ENCODE assay signal across 1 cellular context in the genomic region with DNA sequence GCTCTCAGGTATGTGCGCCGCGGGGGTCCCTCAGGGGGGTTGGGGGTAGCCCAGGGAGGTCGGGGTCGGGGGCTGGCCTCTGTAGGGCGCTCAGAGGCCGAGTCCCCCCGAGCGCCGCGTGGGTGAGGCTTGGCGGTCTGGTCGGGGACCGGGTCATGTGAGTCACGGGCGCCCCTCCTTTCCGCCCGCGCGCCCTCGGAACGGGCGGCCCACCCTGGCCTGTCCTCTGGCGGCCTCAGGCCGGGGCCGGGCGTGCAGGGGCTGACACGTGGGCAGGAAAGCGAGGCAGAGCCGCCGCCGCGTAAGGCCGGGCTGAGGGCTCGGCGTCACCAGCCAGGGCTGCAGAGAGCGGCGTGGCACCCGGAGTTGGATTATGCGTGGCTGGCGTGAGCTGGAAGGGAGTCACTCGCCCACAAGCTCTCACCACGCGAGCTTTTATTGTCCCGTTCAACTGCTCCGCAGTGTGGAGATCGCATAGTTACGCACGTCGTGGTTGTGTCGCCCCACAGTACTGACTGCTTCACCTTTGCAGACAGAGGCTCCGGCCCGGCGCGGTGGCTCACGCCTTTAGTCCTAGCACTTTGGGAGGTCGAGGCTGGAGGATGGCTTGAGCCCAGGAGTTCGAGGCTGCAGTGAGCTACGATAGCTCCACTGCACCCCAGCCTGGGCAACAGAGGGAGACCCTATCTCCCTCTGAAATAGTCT.
TF ChIP-seq lines count a peak whose summit lies in the region.

No MANE protein-coding gene starts in this region.

TF ChIP-seq in HepG2, 621 proteins besides CTCF, POLR2A, EP300 and RAD21 (continued from another document and continues in another):
- peak; percentile 44; the same call in 1 of the 2 replicates for TF ChIP-seq POLR2AphosphoS5 (IDR thresholded peaks at IDR 0.05; ENCODE audit: low read depth, low read length)
- peak; percentile 82 for TF ChIP-seq SPEN (CRISPR knock-in tag; IDR thresholded peaks at IDR 0.05; ENCODE audit: low read depth)
- peak; percentile 66; the same call in 1 of the 2 replicates for TF ChIP-seq POGZ (CRISPR knock-in tag; IDR thresholded peaks at IDR 0.05)
- TF ChIP-seq HOXA7 (CRISPR knock-in tag; IDR thresholded peaks at IDR 0.05): no peak
- TF ChIP-seq STAT5B (CRISPR knock-in tag; IDR thresholded peaks at IDR 0.05): 0 out of 2 replicates have a peak, but pooled peaks have one; percentile 18
- TF ChIP-seq, protein P1, sequence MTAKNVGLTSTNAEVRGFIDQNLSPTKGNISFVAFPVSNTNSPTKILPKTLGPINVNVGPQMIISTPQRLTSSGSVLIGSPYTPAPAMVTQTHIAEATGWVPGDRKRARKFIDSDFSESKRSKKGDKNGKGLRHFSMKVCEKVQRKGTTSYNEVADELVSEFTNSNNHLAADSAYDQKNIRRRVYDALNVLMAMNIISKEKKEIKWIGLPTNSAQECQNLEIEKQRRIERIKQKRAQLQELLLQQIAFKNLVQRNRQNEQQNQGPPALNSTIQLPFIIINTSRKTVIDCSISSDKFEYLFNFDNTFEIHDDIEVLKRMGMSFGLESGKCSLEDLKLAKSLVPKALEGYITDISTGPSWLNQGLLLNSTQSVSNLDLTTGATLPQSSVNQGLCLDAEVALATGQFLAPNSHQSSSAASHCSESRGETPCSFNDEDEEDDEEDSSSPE (CRISPR knock-in tag; IDR thresholded peaks at IDR 0.05): peak; percentile 91
- TF ChIP-seq PLRG1 (conservative IDR thresholded peaks at IDR 0.05): no peak
- TF ChIP-seq, protein P2, sequence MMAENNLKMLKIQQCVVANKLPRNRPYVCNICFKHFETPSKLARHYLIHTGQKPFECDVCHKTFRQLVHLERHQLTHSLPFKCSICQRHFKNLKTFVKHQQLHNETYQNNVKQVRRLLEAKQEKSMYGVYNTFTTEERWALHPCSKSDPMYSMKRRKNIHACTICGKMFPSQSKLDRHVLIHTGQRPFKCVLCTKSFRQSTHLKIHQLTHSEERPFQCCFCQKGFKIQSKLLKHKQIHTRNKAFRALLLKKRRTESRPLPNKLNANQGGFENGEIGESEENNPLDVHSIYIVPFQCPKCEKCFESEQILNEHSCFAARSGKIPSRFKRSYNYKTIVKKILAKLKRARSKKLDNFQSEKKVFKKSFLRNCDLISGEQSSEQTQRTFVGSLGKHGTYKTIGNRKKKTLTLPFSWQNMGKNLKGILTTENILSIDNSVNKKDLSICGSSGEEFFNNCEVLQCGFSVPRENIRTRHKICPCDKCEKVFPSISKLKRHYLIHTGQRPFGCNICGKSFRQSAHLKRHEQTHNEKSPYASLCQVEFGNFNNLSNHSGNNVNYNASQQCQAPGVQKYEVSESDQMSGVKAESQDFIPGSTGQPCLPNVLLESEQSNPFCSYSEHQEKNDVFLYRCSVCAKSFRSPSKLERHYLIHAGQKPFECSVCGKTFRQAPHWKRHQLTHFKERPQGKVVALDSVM (CRISPR knock-in tag; IDR thresholded peaks at IDR 0.05): peak; percentile 96
- peak; percentile 84; the same call in 1 of the 2 replicates for TF ChIP-seq ZNF546 (CRISPR knock-in tag; conservative IDR thresholded peaks at IDR 0.05)
- no peak for TF ChIP-seq WIZ (CRISPR knock-in tag; IDR thresholded peaks at IDR 0.05)
- TF ChIP-seq MBNL3 (CRISPR knock-in tag; conservative IDR thresholded peaks at IDR 0.05): no peak
- TF ChIP-seq REL (CRISPR knock-in tag; conservative IDR thresholded peaks at IDR 0.05): peak; percentile 55; the same call in 1 of the 2 replicates
- peak; percentile 58 for TF ChIP-seq SOX5 (CRISPR knock-in tag; IDR thresholded peaks at IDR 0.05; ENCODE audit: borderline replicate concordance)
- TF ChIP-seq NR3C1 (CRISPR knock-in tag; IDR thresholded peaks at IDR 0.05): no peak
- TF ChIP-seq SMYD3 (CRISPR knock-in tag; IDR thresholded peaks at IDR 0.05): no peak
- no peak for TF ChIP-seq FOXM1 (CRISPR knock-in tag; IDR thresholded peaks at IDR 0.05)
- TF ChIP-seq PHF20 (CRISPR knock-in tag; IDR thresholded peaks at IDR 0.05): no peak
- TF ChIP-seq ZNF674 (CRISPR knock-in tag; IDR thresholded peaks at IDR 0.05; ENCODE audit: low read depth): no peak
- peak; percentile 57; the same call in 1 of the 2 replicates for TF ChIP-seq TOE1 (CRISPR knock-in tag; IDR thresholded peaks at IDR 0.05)
- TF ChIP-seq, protein P3, sequence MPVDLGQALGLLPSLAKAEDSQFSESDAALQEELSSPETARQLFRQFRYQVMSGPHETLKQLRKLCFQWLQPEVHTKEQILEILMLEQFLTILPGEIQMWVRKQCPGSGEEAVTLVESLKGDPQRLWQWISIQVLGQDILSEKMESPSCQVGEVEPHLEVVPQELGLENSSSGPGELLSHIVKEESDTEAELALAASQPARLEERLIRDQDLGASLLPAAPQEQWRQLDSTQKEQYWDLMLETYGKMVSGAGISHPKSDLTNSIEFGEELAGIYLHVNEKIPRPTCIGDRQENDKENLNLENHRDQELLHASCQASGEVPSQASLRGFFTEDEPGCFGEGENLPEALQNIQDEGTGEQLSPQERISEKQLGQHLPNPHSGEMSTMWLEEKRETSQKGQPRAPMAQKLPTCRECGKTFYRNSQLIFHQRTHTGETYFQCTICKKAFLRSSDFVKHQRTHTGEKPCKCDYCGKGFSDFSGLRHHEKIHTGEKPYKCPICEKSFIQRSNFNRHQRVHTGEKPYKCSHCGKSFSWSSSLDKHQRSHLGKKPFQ (CRISPR knock-in tag; IDR thresholded peaks at IDR 0.05; ENCODE audit: insufficient replicate concordance): no peak
- TF ChIP-seq FOXO1 (CRISPR knock-in tag; IDR thresholded peaks at IDR 0.05): 0 out of 2 replicates have a peak, but pooled peaks have one; percentile 27
- TF ChIP-seq, protein P4, sequence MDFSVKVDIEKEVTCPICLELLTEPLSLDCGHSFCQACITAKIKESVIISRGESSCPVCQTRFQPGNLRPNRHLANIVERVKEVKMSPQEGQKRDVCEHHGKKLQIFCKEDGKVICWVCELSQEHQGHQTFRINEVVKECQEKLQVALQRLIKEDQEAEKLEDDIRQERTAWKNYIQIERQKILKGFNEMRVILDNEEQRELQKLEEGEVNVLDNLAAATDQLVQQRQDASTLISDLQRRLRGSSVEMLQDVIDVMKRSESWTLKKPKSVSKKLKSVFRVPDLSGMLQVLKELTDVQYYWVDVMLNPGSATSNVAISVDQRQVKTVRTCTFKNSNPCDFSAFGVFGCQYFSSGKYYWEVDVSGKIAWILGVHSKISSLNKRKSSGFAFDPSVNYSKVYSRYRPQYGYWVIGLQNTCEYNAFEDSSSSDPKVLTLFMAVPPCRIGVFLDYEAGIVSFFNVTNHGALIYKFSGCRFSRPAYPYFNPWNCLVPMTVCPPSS (IDR thresholded peaks at IDR 0.05): no peak
- no peak for TF ChIP-seq NFE2 (CRISPR knock-in tag; IDR thresholded peaks at IDR 0.05)
- TF ChIP-seq SSRP1 (CRISPR knock-in tag; IDR thresholded peaks at IDR 0.05): no peak
- TF ChIP-seq ARID2 (CRISPR knock-in tag; IDR thresholded peaks at IDR 0.05; ENCODE audit: borderline replicate concordance): peak; percentile 55; the same call in 1 of the 2 replicates
- TF ChIP-seq SKI (IDR thresholded peaks at IDR 0.05; ENCODE audit: partially characterized antibody): no peak
- TF ChIP-seq, protein P5, sequence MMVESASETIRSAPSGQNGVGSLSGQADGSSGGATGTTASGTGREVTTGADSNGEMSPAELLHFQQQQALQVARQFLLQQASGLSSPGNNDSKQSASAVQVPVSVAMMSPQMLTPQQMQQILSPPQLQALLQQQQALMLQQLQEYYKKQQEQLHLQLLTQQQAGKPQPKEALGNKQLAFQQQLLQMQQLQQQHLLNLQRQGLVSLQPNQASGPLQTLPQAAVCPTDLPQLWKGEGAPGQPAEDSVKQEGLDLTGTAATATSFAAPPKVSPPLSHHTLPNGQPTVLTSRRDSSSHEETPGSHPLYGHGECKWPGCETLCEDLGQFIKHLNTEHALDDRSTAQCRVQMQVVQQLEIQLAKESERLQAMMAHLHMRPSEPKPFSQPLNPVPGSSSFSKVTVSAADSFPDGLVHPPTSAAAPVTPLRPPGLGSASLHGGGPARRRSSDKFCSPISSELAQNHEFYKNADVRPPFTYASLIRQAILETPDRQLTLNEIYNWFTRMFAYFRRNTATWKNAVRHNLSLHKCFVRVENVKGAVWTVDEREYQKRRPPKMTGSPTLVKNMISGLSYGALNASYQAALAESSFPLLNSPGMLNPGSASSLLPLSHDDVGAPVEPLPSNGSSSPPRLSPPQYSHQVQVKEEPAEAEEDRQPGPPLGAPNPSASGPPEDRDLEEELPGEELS (CRISPR knock-in tag; IDR thresholded peaks at IDR 0.05): peak; percentile 32; the same call in 1 of the 2 replicates
- no peak for TF ChIP-seq CENPX (CRISPR knock-in tag; IDR thresholded peaks at IDR 0.05)
- TF ChIP-seq, protein P6, sequence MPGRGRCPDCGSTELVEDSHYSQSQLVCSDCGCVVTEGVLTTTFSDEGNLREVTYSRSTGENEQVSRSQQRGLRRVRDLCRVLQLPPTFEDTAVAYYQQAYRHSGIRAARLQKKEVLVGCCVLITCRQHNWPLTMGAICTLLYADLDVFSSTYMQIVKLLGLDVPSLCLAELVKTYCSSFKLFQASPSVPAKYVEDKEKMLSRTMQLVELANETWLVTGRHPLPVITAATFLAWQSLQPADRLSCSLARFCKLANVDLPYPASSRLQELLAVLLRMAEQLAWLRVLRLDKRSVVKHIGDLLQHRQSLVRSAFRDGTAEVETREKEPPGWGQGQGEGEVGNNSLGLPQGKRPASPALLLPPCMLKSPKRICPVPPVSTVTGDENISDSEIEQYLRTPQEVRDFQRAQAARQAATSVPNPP (CRISPR knock-in tag; IDR thresholded peaks at IDR 0.05): 0 out of 2 replicates have a peak, but pooled peaks have one; percentile 63
- TF ChIP-seq, protein P7, sequence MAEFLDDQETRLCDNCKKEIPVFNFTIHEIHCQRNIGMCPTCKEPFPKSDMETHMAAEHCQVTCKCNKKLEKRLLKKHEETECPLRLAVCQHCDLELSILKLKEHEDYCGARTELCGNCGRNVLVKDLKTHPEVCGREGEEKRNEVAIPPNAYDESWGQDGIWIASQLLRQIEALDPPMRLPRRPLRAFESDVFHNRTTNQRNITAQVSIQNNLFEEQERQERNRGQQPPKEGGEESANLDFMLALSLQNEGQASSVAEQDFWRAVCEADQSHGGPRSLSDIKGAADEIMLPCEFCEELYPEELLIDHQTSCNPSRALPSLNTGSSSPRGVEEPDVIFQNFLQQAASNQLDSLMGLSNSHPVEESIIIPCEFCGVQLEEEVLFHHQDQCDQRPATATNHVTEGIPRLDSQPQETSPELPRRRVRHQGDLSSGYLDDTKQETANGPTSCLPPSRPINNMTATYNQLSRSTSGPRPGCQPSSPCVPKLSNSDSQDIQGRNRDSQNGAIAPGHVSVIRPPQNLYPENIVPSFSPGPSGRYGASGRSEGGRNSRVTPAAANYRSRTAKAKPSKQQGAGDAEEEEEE (CRISPR knock-in tag; IDR thresholded peaks at IDR 0.05; ENCODE audit: borderline replicate concordance): no peak
- no peak for TF ChIP-seq NCOA5 (CRISPR knock-in tag; IDR thresholded peaks at IDR 0.05)
- TF ChIP-seq GATAD2A (CRISPR knock-in tag; IDR thresholded peaks at IDR 0.05): peak; percentile 27; the same call in 1 of the 2 replicates
- TF ChIP-seq GATAD1 (CRISPR knock-in tag; IDR thresholded peaks at IDR 0.05): peak; percentile 70
- peak; percentile 80; the same call in 1 of the 2 replicates for TF ChIP-seq ZNF225 (CRISPR knock-in tag; IDR thresholded peaks at IDR 0.05)
- peak; percentile 91; the same call in 1 of the 2 replicates for TF ChIP-seq ZNF749 (CRISPR knock-in tag; IDR thresholded peaks at IDR 0.05; ENCODE audit: borderline replicate concordance)
- peak; percentile 66; the same call in 1 of the 2 replicates for TF ChIP-seq ZNF782 (CRISPR knock-in tag; IDR thresholded peaks at IDR 0.05; ENCODE audit: borderline replicate concordance)
- TF ChIP-seq ZNF12 (CRISPR knock-in tag; IDR thresholded peaks at IDR 0.05): no peak
- TF ChIP-seq ARHGAP35 (CRISPR knock-in tag; IDR thresholded peaks at IDR 0.05; ENCODE audit: borderline replicate concordance): peak; percentile 95
- TF ChIP-seq ZNF333 (CRISPR knock-in tag; IDR thresholded peaks at IDR 0.05; ENCODE audit: borderline replicate concordance): peak; percentile 54; the same call in 1 of the 2 replicates
- TF ChIP-seq, protein P8, sequence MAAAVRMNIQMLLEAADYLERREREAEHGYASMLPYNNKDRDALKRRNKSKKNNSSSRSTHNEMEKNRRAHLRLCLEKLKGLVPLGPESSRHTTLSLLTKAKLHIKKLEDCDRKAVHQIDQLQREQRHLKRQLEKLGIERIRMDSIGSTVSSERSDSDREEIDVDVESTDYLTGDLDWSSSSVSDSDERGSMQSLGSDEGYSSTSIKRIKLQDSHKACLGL (CRISPR knock-in tag; IDR thresholded peaks at IDR 0.05): peak; percentile 99
- TF ChIP-seq, protein P9, sequence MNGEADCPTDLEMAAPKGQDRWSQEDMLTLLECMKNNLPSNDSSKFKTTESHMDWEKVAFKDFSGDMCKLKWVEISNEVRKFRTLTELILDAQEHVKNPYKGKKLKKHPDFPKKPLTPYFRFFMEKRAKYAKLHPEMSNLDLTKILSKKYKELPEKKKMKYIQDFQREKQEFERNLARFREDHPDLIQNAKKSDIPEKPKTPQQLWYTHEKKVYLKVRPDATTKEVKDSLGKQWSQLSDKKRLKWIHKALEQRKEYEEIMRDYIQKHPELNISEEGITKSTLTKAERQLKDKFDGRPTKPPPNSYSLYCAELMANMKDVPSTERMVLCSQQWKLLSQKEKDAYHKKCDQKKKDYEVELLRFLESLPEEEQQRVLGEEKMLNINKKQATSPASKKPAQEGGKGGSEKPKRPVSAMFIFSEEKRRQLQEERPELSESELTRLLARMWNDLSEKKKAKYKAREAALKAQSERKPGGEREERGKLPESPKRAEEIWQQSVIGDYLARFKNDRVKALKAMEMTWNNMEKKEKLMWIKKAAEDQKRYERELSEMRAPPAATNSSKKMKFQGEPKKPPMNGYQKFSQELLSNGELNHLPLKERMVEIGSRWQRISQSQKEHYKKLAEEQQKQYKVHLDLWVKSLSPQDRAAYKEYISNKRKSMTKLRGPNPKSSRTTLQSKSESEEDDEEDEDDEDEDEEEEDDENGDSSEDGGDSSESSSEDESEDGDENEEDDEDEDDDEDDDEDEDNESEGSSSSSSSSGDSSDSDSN (CRISPR knock-in tag; IDR thresholded peaks at IDR 0.05): peak; percentile 92
- no peak for TF ChIP-seq MTF2 (CRISPR knock-in tag; IDR thresholded peaks at IDR 0.05; ENCODE audit: borderline replicate concordance)
- TF ChIP-seq HOXD1 (CRISPR knock-in tag; IDR thresholded peaks at IDR 0.05): peak; percentile 84; the same call in 1 of the 2 replicates
- no peak for TF ChIP-seq ZKSCAN5 (CRISPR knock-in tag; IDR thresholded peaks at IDR 0.05)
- TF ChIP-seq ZNF34 (CRISPR knock-in tag; IDR thresholded peaks at IDR 0.05; ENCODE audit: borderline replicate concordance): no peak
- peak; percentile 86; the same call in 1 of the 2 replicates for TF ChIP-seq ZNF33B (CRISPR knock-in tag; IDR thresholded peaks at IDR 0.05)
- TF ChIP-seq ZNF792 (CRISPR knock-in tag; IDR thresholded peaks at IDR 0.05): peak; percentile 79
- TF ChIP-seq, protein P10, sequence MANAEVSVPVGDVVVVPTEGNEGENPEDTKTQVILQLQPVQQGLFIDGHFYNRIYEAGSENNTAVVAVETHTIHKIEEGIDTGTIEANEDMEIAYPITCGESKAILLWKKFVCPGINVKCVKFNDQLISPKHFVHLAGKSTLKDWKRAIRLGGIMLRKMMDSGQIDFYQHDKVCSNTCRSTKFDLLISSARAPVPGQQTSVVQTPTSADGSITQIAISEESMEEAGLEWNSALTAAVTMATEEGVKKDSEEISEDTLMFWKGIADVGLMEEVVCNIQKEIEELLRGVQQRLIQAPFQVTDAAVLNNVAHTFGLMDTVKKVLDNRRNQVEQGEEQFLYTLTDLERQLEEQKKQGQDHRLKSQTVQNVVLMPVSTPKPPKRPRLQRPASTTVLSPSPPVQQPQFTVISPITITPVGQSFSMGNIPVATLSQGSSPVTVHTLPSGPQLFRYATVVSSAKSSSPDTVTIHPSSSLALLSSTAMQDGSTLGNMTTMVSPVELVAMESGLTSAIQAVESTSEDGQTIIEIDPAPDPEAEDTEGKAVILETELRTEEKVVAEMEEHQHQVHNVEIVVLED (CRISPR knock-in tag; IDR thresholded peaks at IDR 0.05; ENCODE audit: borderline replicate concordance): no peak
- peak; percentile 94; the same call in 1 of the 2 replicates for TF ChIP-seq EEA1 (CRISPR knock-in tag; IDR thresholded peaks at IDR 0.05; ENCODE audit: borderline replicate concordance)
